Comparison of ENCODE assay signal across 8 cellular contexts in the genomic region with DNA sequence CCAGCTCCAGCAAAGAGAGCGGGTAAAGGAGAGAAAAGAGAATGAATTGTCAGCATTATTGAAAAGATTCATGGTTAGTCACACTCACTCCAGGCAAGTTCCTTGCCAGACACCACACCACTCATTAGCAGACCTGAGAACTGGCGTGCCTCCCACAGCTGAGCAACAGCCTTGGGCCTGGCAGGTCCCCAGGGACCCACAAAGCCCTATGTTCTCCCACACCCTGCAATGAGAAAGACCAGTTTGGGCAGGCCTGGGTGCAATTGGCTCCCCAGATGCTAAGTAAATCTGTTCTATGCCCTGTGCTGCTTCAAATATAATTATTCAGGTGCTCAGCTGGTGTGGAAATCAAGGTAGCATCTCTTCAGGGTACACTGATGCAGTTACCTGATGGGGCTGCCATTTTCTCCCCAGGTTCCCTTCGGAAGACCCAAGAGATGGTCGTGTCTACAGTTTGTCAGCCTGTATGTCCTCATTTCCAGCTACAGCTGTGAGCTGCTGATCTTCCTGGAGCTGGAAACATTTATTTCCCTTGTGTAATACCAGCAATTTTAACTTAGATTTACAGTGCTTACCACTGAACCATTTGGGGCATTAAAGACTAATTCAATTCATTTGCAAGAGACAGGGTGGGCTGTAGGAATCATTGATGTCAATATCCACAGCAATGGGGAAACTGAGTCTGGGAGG.
DNase-seq lines count a peak whose midpoint lies in the region; ATAC-seq and TF ChIP-seq lines count a peak whose summit lies in the region.

No MANE protein-coding gene starts in this region.

- peaks cover 19% of the 10 kb centered on the region for H3F3A ChIP-seq in SK-N-SH (replicated peaks; ENCODE audit: insufficient read depth)

- CTCF ChIA-PET in SK-N-SH (lab: Yijun Ruan, JAX): interaction anchor here (0.6 to 3.0 kb wide), 9 partner anchors 9 to 626 kb away, joined by 3 to 9 read pairs (median 3); no protein-coding TSS in a partner anchor
- CTCF ChIA-PET in HEK293T (lab: Yijun Ruan, JAX): interaction anchor here (0.6 kb wide), 2 partner anchors 26 to 391 kb away, joined by 3 read pairs; no protein-coding TSS in a partner anchor

- no peaks in the 10 kb centered on the region for H3K27me3 ChIP-seq in SK-N-SH (ENCODE audit: insufficient read depth)

- no peak for TF ChIP-seq CTCF in SK-N-SH (IDR thresholded peaks at IDR 0.05)
- no peak for TF ChIP-seq CTCF in endothelial cell (IDR thresholded peaks at IDR 0.05; ENCODE audit: unreplicated experiment)

- no peak overlapping the region for H3K27ac Mint-ChIP-seq in endothelial cell (ENCODE audit: unreplicated experiment)

- H3K4me2 ChIP-seq in SK-N-SH: no peak overlapping the region

- peak; percentile 65 for DNase-seq in AG20443 (ENCODE audit: low spot score)
- DNase-seq in SK-N-SH: no peak
- peak; percentile 30 to 37 for DNase-seq in hippocampal formation (lab: John Stamatoyannopoulos, UW)
- DNase-seq in superior temporal gyrus (ENCODE audit: extremely low spot score): peak; percentile 46
- DNase-seq in endothelial cell (ENCODE audit: low spot score): no peak
- DNase-seq in HEK293T (ENCODE audit: extremely low spot score): no peak

- no peaks in the 10 kb centered on the region for H3K9me3 ChIP-seq in SK-N-SH

- no peaks in the 10 kb centered on the region for H3K36me3 Mint-ChIP-seq in endothelial cell (ENCODE audit: low read depth, unreplicated experiment)

- peaks cover 10% of the 10 kb centered on the region for H3K4me1 Mint-ChIP-seq in endothelial cell (ENCODE audit: unreplicated experiment)

- ATAC-seq in GM18873 (IDR thresholded peaks at IDR 0.05; ENCODE audit: low FRiP score, unreplicated experiment) (peak; percentile 56), HG03108 (IDR thresholded peaks at IDR 0.05; ENCODE audit: unreplicated experiment) (peak; percentile 88)

- peak in 1 of 2 experiments; percentile 46; a peak in 1 of 4 replicates for TF ChIP-seq EP300 in SK-N-SH (IDR thresholded peaks at IDR 0.05; ENCODE audit: borderline replicate concordance in 1 of 2, low read depth in 1 of 2, low read length in 1 of 2)

- H3K4me3 ChIP-seq in SK-N-SH (ENCODE audit: low read depth in 2 of 2, low read length in 1 of 2): no peak overlapping the region

- H3K27me3 Mint-ChIP-seq in endothelial cell (ENCODE audit: unreplicated experiment): no peaks in the 10 kb centered on the region

- POLR2A ChIA-PET in SK-N-SH (lab: Yijun Ruan, JAX): no interaction called here
- POLR2A ChIA-PET in HEK293T (lab: Yijun Ruan, JAX): interaction anchor here (0.7 kb wide), 1 partner anchor 603 kb away, joined by 3 read pairs; no protein-coding TSS in a partner anchor

- H3K9me3 Mint-ChIP-seq in endothelial cell (ENCODE audit: unreplicated experiment): no peaks in the 10 kb centered on the region

- TF ChIP-seq RAD21 in SK-N-SH (IDR thresholded peaks at IDR 0.05; ENCODE audit: low read length): no peak

- WGBS in SK-N-SH (ENCODE audit: low lambda C conversion rate): 64% methylated on average over 4 of the region's 4 CpGs

- H2AFZ ChIP-seq in SK-N-SH (ENCODE audit: low read depth): no peak overlapping the region; the same call in 1 of the 2 replicates

- H3K79me2 ChIP-seq in SK-N-SH (ENCODE audit: insufficient read depth): no peaks in the 10 kb centered on the region

- no peak overlapping the region for H3K4me3 Mint-ChIP-seq in endothelial cell (ENCODE audit: unreplicated experiment)

- H3K9ac ChIP-seq in SK-N-SH: no peak overlapping the region

- no peak overlapping the region; a peak in 1 of 4 replicates for H3K27ac ChIP-seq in SK-N-SH (ENCODE audit: low read depth in 2 of 2, low read length in 1 of 2)

- peaks cover 28 to 37% of the 10 kb centered on the region in 2 experiments for H3K4me1 ChIP-seq in SK-N-SH (ENCODE audit: control insufficient read depth in 1 of 2, insufficient read depth in 2 of 2, low read depth in 1 of 2, low read length in 1 of 2)

- no peaks in the 10 kb centered on the region for H3K36me3 ChIP-seq in SK-N-SH (replicated peaks in 1 of 2; ENCODE audit: control insufficient read depth in 1 of 2, insufficient read depth in 2 of 2, low read length in 1 of 2)

- no peaks in the 10 kb centered on the region for H4K20me1 ChIP-seq in SK-N-SH (ENCODE audit: insufficient read depth)

- no peaks in the 10 kb centered on the region for H3K9me2 ChIP-seq in SK-N-SH

TF ChIP-seq in SK-N-SH, 30 proteins besides CTCF, POLR2A, EP300 and RAD21 (continues in another document):
- no peak for TF ChIP-seq MEF2A (IDR thresholded peaks at IDR 0.05; ENCODE audit: borderline replicate concordance, low read depth)
- TF ChIP-seq RCOR1 (IDR thresholded peaks at IDR 0.05; ENCODE audit: low read length): no peak
- TF ChIP-seq TCF12 (IDR thresholded peaks at IDR 0.05): peak; percentile 70
- TF ChIP-seq, protein P1, sequence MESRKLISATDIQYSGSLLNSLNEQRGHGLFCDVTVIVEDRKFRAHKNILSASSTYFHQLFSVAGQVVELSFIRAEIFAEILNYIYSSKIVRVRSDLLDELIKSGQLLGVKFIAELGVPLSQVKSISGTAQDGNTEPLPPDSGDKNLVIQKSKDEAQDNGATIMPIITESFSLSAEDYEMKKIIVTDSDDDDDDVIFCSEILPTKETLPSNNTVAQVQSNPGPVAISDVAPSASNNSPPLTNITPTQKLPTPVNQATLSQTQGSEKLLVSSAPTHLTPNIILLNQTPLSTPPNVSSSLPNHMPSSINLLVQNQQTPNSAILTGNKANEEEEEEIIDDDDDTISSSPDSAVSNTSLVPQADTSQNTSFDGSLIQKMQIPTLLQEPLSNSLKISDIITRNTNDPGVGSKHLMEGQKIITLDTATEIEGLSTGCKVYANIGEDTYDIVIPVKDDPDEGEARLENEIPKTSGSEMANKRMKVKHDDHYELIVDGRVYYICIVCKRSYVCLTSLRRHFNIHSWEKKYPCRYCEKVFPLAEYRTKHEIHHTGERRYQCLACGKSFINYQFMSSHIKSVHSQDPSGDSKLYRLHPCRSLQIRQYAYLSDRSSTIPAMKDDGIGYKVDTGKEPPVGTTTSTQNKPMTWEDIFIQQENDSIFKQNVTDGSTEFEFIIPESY (IDR thresholded peaks at IDR 0.05; ENCODE audit: borderline replicate concordance, low read depth): 0 out of 2 replicates have a peak, but pooled peaks have one; percentile 13
- TF ChIP-seq MXI1 (IDR thresholded peaks at IDR 0.05; ENCODE audit: low read depth, low read length): no peak
- TF ChIP-seq RFX5 (IDR thresholded peaks at IDR 0.05; ENCODE audit: low read length): no peak
- peak; percentile 68 for TF ChIP-seq NFIC (IDR thresholded peaks at IDR 0.05; ENCODE audit: borderline replicate concordance)
- TF ChIP-seq RXRA (IDR thresholded peaks at IDR 0.05; ENCODE audit: borderline replicate concordance, low read depth): no peak
- no peak for TF ChIP-seq GABPA (IDR thresholded peaks at IDR 0.05; ENCODE audit: low read depth)
- no peak for TF ChIP-seq YY1 (IDR thresholded peaks at IDR 0.05; ENCODE audit: low read depth)
- no peak for TF ChIP-seq SMC3 (IDR thresholded peaks at IDR 0.05; ENCODE audit: low read depth, low read length)
- TF ChIP-seq FOXM1 (IDR thresholded peaks at IDR 0.05; ENCODE audit: low read depth): no peak

TF ChIP-seq in HEK293T, 16 proteins besides CTCF, POLR2A, EP300 and RAD21:
- TF ChIP-seq L3MBTL2 (conservative IDR thresholded peaks at IDR 0.05) (no peak), HDGF (IDR thresholded peaks at IDR 0.05; ENCODE audit: borderline replicate concordance) (no peak), SP1 (IDR thresholded peaks at IDR 0.05) (no peak), BHLHE40 (IDR thresholded peaks at IDR 0.05; ENCODE audit: borderline replicate concordance) (no peak), FOXA1 (IDR thresholded peaks at IDR 0.05) (no peak), FOXK2 (IDR thresholded peaks at IDR 0.05) (no peak), NFRKB (IDR thresholded peaks at IDR 0.05) (no peak), FOXM1 (IDR thresholded peaks at IDR 0.05; ENCODE audit: borderline replicate concordance) (no peak), TARDBP (IDR thresholded peaks at IDR 0.05) (no peak)
- TF ChIP-seq, protein P2, sequence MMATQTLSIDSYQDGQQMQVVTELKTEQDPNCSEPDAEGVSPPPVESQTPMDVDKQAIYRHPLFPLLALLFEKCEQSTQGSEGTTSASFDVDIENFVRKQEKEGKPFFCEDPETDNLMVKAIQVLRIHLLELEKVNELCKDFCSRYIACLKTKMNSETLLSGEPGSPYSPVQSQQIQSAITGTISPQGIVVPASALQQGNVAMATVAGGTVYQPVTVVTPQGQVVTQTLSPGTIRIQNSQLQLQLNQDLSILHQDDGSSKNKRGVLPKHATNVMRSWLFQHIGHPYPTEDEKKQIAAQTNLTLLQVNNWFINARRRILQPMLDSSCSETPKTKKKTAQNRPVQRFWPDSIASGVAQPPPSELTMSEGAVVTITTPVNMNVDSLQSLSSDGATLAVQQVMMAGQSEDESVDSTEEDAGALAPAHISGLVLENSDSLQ (IDR thresholded peaks at IDR 0.05): no peak

Comparison
In these comparisons a context has a peak if more than half of its experiments do, and no peak if none do; other contexts are left out.
1. DNase-seq: peak in AG20443 (single experiment), hippocampal formation (2 of 2) and superior temporal gyrus (single experiment); none in SK-N-SH (single experiment), endothelial cell (single experiment) and HEK293T (single experiment).